9 cellular contexts compared by ENCODE assay signal in genomic region chr5:91225848-91226686, GRCh38.
A peak's percentile ranks its signal among the peaks of the same experiment; 100 is the strongest.
DNase-seq lines count a peak whose midpoint lies in the region; ATAC-seq and TF ChIP-seq lines count a peak whose summit lies in the region.
"Had no signal": no experiment of that assay in that cellular context is flagged by ENCODE, and none has a peak within 500 bp of the region (broad histone marks: within the 10 kb centered on the region; RNA-seq: fewer than 3 reads in every experiment).

No MANE protein-coding gene starts in this region.

- no peaks in the 10 kb centered on the region for H3K4me1 ChIP-seq in mucosa of descending colon (ENCODE audit: low read depth)
- H3K4me1 ChIP-seq in transverse colon, result no peaks in the 10 kb centered on the region

- H3K9me3 Mint-ChIP-seq in brain, result peaks cover 0 to 11% (median 6%) of the 10 kb centered on the region in 5 experiments

- intact Hi-C loops in mucosa of descending colon (cut with DNase I, micrococcal nuclease), result loop anchor here in 1 of 2 donors (5.0 kb wide), 1 partner anchor 161 kb away; no protein-coding TSS in a partner anchor
- intact Hi-C loops in transverse colon (cut with DNase I; ENCODE audit: low total_unique reads), result no loop called here

- no peak for TF ChIP-seq EP300 in transverse colon (IDR thresholded peaks at IDR 0.05; ENCODE audit: low read depth)

- H3K9me3 ChIP-seq in mucosa of descending colon, result no peaks in the 10 kb centered on the region
- no peaks in the 10 kb centered on the region for H3K9me3 ChIP-seq in transverse colon

- peaks cover 3% of the 10 kb centered on the region for H3K27me3 Mint-ChIP-seq in brain

- no peak overlapping the region for H3K27ac ChIP-seq in transverse colon
- H3K27ac ChIP-seq: epithelial cell of prostate had no signal

- DNase-seq in activated gamma-delta T cell treated with Interleukin-2 at 50 U/mL for 16 hours, result peak; percentile 60
- DNase-seq in activated gamma-delta T cell (lab: John Stamatoyannopoulos, UW), result no peak
- DNase-seq in T-helper 9 cell, result peak; percentile 44
- DNase-seq in mucosa of descending colon, result peak in 2 of 3 donors; percentile 57 to 80
- peak; percentile 53 for DNase-seq in transverse colon

- H3K4me3 ChIP-seq in mucosa of descending colon (no peak overlapping the region), transverse colon (no peak overlapping the region)

- in situ Hi-C loops in transverse colon (cut with MboI; ENCODE audit: low pct_ligation_motif_present in 1 of 4, low pct_unique_long_range_greater_than_20kb in 1 of 4, low sequenced_read_pairs in 3 of 4), result loop anchor here in 2 of 4 donors (10.0 kb wide), 1 partner anchor 159 kb away; the partner anchor contains the start of gene ARRDC3 (in 2 of the 2)

- H3K27me3 ChIP-seq in transverse colon, result no peaks in the 10 kb centered on the region

- peaks cover 5% of the 10 kb centered on the region for H3K4me1 Mint-ChIP-seq in brain

- ATAC-seq in HG03432 (IDR thresholded peaks at IDR 0.05; ENCODE audit: unreplicated experiment) (peak; percentile 85), mucosa of descending colon (peak; percentile 66), HG03469 (IDR thresholded peaks at IDR 0.05; ENCODE audit: unreplicated experiment) (no peak)

- no peak for TF ChIP-seq POLR2A in transverse colon (IDR thresholded peaks at IDR 0.05)

- peak; percentile 50 to 56 for TF ChIP-seq CTCF in brain (conservative IDR thresholded peaks at IDR 0.05)
- TF ChIP-seq CTCF in mucosa of descending colon (IDR thresholded peaks at IDR 0.05), result peak; percentile 12
- TF ChIP-seq CTCF in transverse colon (IDR thresholded peaks at IDR 0.05), result peak in 4 of 5 experiments; percentile 19 to 43 (median 41)

- H3K27ac Mint-ChIP-seq in brain, result peak overlapping the region in 1 of 5 experiments; percentile 17

- no peak overlapping the region for H3K4me3 Mint-ChIP-seq in brain

- no peaks in the 10 kb centered on the region for H3K36me3 Mint-ChIP-seq in brain

- no peaks in the 10 kb centered on the region for H3K36me3 ChIP-seq in mucosa of descending colon (ENCODE audit: low read depth)
- no peaks in the 10 kb centered on the region for H3K36me3 ChIP-seq in transverse colon

- 64% methylated on average over 9 to 10 of the region's 10 CpGs for WGBS in transverse colon (ENCODE audit: low coverage in 1 of 2), 2 donors
